7 cellular contexts compared by ENCODE assay signal in genomic region chr6:150025201-150025917, GRCh38. TPM values are rescaled to one million over a fixed set of nuclear protein-coding genes. Genes with fewer than 3 reads are reported as not detected.
DNase-seq lines count a peak whose midpoint lies in the region; ATAC-seq and TF ChIP-seq lines count a peak whose summit lies in the region.

Gene RAET1L (minus strand): TSS chr6:150025532. CDS start chr6:150025471, 61 bp downstream.

- no peaks in the 10 kb centered on the region for H3K9me3 Mint-ChIP-seq in T-cell

- TF ChIP-seq CTCF in gastroesophageal sphincter (IDR thresholded peaks at IDR 0.05): no peak

- H3K9me3 ChIP-seq in gastroesophageal sphincter: no peaks in the 10 kb centered on the region
- H3K9me3 ChIP-seq in skeletal muscle tissue (ENCODE audit: control insufficient read depth in 3 of 3, low read length in 3 of 3): no peaks in the 10 kb centered on the region

- no peak within 1 kb of the TSS for H3K9ac ChIP-seq in skeletal muscle tissue (ENCODE audit: low read depth in 1 of 3, low read length in 3 of 3)

- POLR2A ChIA-PET in T-cell (lab: Charles Lee): no interaction called here

- TF ChIP-seq EP300 in gastroesophageal sphincter (IDR thresholded peaks at IDR 0.05): no peak

- H3K27me3 ChIP-seq in H7 (ENCODE audit: control insufficient read depth, insufficient read depth, low read length) (peaks cover 22% of the 10 kb centered on the region), gastroesophageal sphincter (peaks cover 53% of the 10 kb centered on the region), skeletal muscle tissue (ENCODE audit: control insufficient read depth in 3 of 3, insufficient read depth in 3 of 3, low read length in 3 of 3) (peaks cover 26 to 41% (median 36%) of the 10 kb centered on the region in 3 donors)

- H3K4me1 ChIP-seq in gastroesophageal sphincter (peaks cover 0 to 16% (median 11%) of the 10 kb centered on the region in 3 donors), skeletal muscle tissue (ENCODE audit: control insufficient read depth in 3 of 3, insufficient read depth in 3 of 3, low read length in 3 of 3) (peaks cover 11 to 15% (median 11%) of the 10 kb centered on the region in 3 donors)

- no peak within 1 kb of the TSS for H3K27ac Mint-ChIP-seq in T-cell

- CTCF ChIA-PET in T-cell (lab: Charles Lee): no interaction called here

- DNase-seq in H7: peak; percentile 56
- no peak for DNase-seq in T-cell
- DNase-seq in NCI-H526 treated with DMSO at 0.1 percent for 48 hours (lab: John Stamatoyannopoulos, UW): no peak
- DNase-seq in GM19240 (ENCODE audit: insufficient read length, low spot score): no peak

- H3K27ac ChIP-seq in gastroesophageal sphincter (no peak within 1 kb of the TSS), skeletal muscle tissue (ENCODE audit: low read depth, low read length) (no peak within 1 kb of the TSS)

- no peaks in the 10 kb centered on the region for H3K36me3 Mint-ChIP-seq in T-cell

- H3K4me3 ChIP-seq in H7 (ENCODE audit: insufficient read depth, low read depth, low read length): peak within 1 kb of the TSS; percentile 15; the same call in 1 of the 2 replicates
- H3K4me3 ChIP-seq in gastroesophageal sphincter: peak within 1 kb of the TSS in 1 of 2 donors; percentile 43
- peak within 1 kb of the TSS; percentile 45 to 61 (median 58) for H3K4me3 ChIP-seq in skeletal muscle tissue (ENCODE audit: low read length in 3 of 3)

- 2 to 5% methylated on average over 15 to 19 of the region's 36 CpGs for WGBS in gastroesophageal sphincter (ENCODE audit: low coverage in 1 of 2), 2 donors

- H3K36me3 ChIP-seq in H7 (replicated peaks; ENCODE audit: control insufficient read depth, insufficient read depth, low read length) (no peaks in the 10 kb centered on the region), gastroesophageal sphincter (no peaks in the 10 kb centered on the region), skeletal muscle tissue (ENCODE audit: control insufficient read depth in 3 of 3, insufficient read depth in 3 of 3, low read length in 3 of 3) (no peaks in the 10 kb centered on the region)

- no peak for TF ChIP-seq POLR2A in gastroesophageal sphincter (IDR thresholded peaks at IDR 0.05)

- peaks cover 9 to 16% (median 10%) of the 10 kb centered on the region in 3 donors for H3K4me1 Mint-ChIP-seq in T-cell

- peaks cover 52 to 62% of the 10 kb centered on the region in 2 donors for H3K27me3 Mint-ChIP-seq in T-cell

- peak within 1 kb of the TSS in 2 of 3 donors; percentile 34 to 56 for H3K4me3 Mint-ChIP-seq in T-cell

- ATAC-seq in T-cell (replicated peaks in 1 of 4): peak; percentile 25 to 59 (median 51)
- peak; percentile 66 for ATAC-seq in gastroesophageal sphincter
- no peak for ATAC-seq in GM19463 (IDR thresholded peaks at IDR 0.05; ENCODE audit: unreplicated experiment)

RNA-seq across cellular contexts. Expression of gene RAET1L, which starts in this region (rescaled TPM):
- total RNA-seq in H7 (2014; rRNA removed; shearing (Covaris generic)): not detected in 2 replicates
- total RNA-seq in T-cell (not detected), gastroesophageal sphincter (under 1 TPM in 2 of 4 donors, not detected in 2; 0.23 to 0.62 TPM), skeletal muscle tissue (not detected)

Comparison
In these comparisons a context has a peak if more than half of its experiments do, and no peak if none do; other contexts are left out.
1. Peak in DNase-seq and H3K4me3 ChIP-seq in H7; RNA of the gene not detected or under 1 TPM.
2. Peak in ATAC-seq in T-cell; RNA of the gene not detected or under 1 TPM.
3. Peak in ATAC-seq in gastroesophageal sphincter; RNA of the gene not detected or under 1 TPM.